1 cellular context compared by ENCODE assay signal in genomic region chr5:57805170-57805569, GRCh38.
TF ChIP-seq lines count a peak whose summit lies in the region.

No MANE protein-coding gene starts in this region.

TF ChIP-seq in IMR-90, 13 proteins besides CTCF, POLR2A, EP300 and RAD21 (continued from another document):
- no peak for TF ChIP-seq USF2 (IDR thresholded peaks at IDR 0.05; ENCODE audit: low read depth, low read length)
- no peak for TF ChIP-seq NFE2L2 (IDR thresholded peaks at IDR 0.05; ENCODE audit: low read depth, low read length)
- TF ChIP-seq FOS (IDR thresholded peaks at IDR 0.05; ENCODE audit: low read depth, low read length): no peak
- no peak for TF ChIP-seq BHLHE40 (IDR thresholded peaks at IDR 0.05; ENCODE audit: low read depth, low read length)
- TF ChIP-seq RFX5 (IDR thresholded peaks at IDR 0.05; ENCODE audit: low read depth, low read length): no peak
- no peak for TF ChIP-seq MXI1 (IDR thresholded peaks at IDR 0.05; ENCODE audit: borderline replicate concordance, low read depth, low read length)
